Comparison of ENCODE assay signal across 13 cellular contexts in the genomic region with DNA sequence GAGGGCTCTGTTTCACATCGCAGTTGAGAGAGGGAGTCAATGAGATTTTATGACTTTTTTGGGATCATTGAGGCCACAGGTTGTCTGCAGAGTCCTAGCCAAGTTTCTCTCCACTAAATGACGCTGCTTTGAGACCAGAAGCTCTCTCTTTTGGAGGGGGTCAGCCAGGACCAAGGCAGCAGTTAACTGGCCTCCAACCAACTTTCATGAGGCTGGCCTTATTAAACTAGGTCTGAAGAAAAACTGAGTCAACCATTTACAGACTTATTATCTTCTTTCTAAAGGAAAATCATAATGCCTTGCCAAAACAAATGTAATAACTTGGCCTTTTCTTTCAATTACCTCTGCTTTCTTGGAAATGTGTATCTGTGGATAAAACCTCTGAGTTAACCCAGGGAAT. TPM values are rescaled to one million over a fixed set of nuclear protein-coding genes. Genes with fewer than 3 reads are reported as not detected.
"Had no signal": no experiment of that assay in that cellular context is flagged by ENCODE, and none has a peak within 500 bp of the region (broad histone marks: within the 10 kb centered on the region; RNA-seq: fewer than 3 reads in every experiment).

No MANE protein-coding gene starts in this region.

- H3K27me3 ChIP-seq: gastrocnemius medialis, tibial nerve had no signal

- H3K27ac Mint-ChIP-seq: activated naive CD4-positive, alpha-beta T cell treated with anti-CD3 and anti-CD28 coated beads, Interleukin-2, amount 50 U/mL, for 72 hours; activated T-cell treated with anti-CD3 and anti-CD28 coated beads, Interleukin-2, amount 50 U/mL, for 24 hours; natural killer cell treated with Interleukin-12 subunit alpha and Interleukin-12 subunit beta and Interleukin-15 and Interleukin-18, amount 100 ng/mL, for 72 hours had no signal

- H3K4me3 Mint-ChIP-seq: activated T-cell treated with anti-CD3 and anti-CD28 coated beads, Interleukin-2, amount 50 U/mL, for 24 hours; natural killer cell treated with Interleukin-12 subunit alpha and Interleukin-12 subunit beta and Interleukin-15 and Interleukin-18, amount 100 ng/mL, for 72 hours had no signal

- H3K4me3 ChIP-seq: gastrocnemius medialis, smooth muscle cell, tibial nerve had no signal

- DNase-seq: activated CD4-positive, CD25-positive, alpha-beta regulatory T cell; activated effector memory CD4-positive, alpha-beta T cell treated with anti-CD3 and anti-CD28 coated beads, Interleukin-2, amount 50 U/mL, for 16 hours; activated T-cell treated with anti-CD3 and anti-CD28 coated beads, Interleukin-2, amount 50 U/mL, for 24 hours; amniotic stem cell; effector CD4-positive, alpha-beta T cell; gastrocnemius medialis; hypothalamus; occipital lobe had no signal

- ATAC-seq: activated naive CD4-positive, alpha-beta T cell treated with anti-CD3 and anti-CD28 coated beads, Interleukin-2, amount 50 U/mL, for 72 hours; gastrocnemius medialis; natural killer cell treated with Interleukin-12 subunit alpha and Interleukin-12 subunit beta and Interleukin-15 and Interleukin-18, amount 100 ng/mL, for 72 hours had no signal

- H3K4me2 ChIP-seq: smooth muscle cell had no signal

- H3K36me3 ChIP-seq: gastrocnemius medialis, tibial nerve had no signal

- H3K27ac ChIP-seq: gastrocnemius medialis, tibial nerve had no signal

- H3K9me3 ChIP-seq: gastrocnemius medialis, tibial nerve had no signal

- H3K9me3 Mint-ChIP-seq: activated naive CD4-positive, alpha-beta T cell treated with anti-CD3 and anti-CD28 coated beads, Interleukin-2, amount 50 U/mL, for 72 hours; activated T-cell treated with anti-CD3 and anti-CD28 coated beads, Interleukin-2, amount 50 U/mL, for 24 hours; natural killer cell treated with Interleukin-12 subunit alpha and Interleukin-12 subunit beta and Interleukin-15 and Interleukin-18, amount 100 ng/mL, for 72 hours had no signal

- H3K36me3 Mint-ChIP-seq: activated naive CD4-positive, alpha-beta T cell treated with anti-CD3 and anti-CD28 coated beads, Interleukin-2, amount 50 U/mL, for 72 hours; natural killer cell treated with Interleukin-12 subunit alpha and Interleukin-12 subunit beta and Interleukin-15 and Interleukin-18, amount 100 ng/mL, for 72 hours had no signal

RNA-seq across cellular contexts. Expression of gene WLS, which starts 8.6 kb away (rescaled TPM):
- total RNA-seq: activated naive CD4-positive, alpha-beta T cell treated with anti-CD3 and anti-CD28 coated beads, Interleukin-2, amount 50 U/mL, for 72 hours; natural killer cell treated with Interleukin-12 subunit alpha and Interleukin-12 subunit beta and Interleukin-15 and Interleukin-18, amount 100 ng/mL, for 72 hours; T-helper 2 cell treated with Interferon-gamma antibody and Interleukin-4, amounts not matched to agents 100 ng/mL and 5 ng/mL, for 36 hours had no signal
